Comparison of ENCODE assay signal across 8 cellular contexts in genomic region chr2:181678033-181678586, GRCh38. TPM values are rescaled to one million over a fixed set of nuclear protein-coding genes. Genes with fewer than 3 reads are reported as not detected.
DNase-seq lines count a peak whose midpoint lies in the region; ATAC-seq and TF ChIP-seq lines count a peak whose summit lies in the region.

No MANE protein-coding gene starts in this region.

- H3K9me3 ChIP-seq in GM23248 (ENCODE audit: low read depth): no peaks in the 10 kb centered on the region

- H2AFZ ChIP-seq in GM23248: no peak overlapping the region

- peaks cover 63% of the 10 kb centered on the region for H3K4me1 Mint-ChIP-seq in brain

- ATAC-seq in HG03457 (IDR thresholded peaks at IDR 0.05; ENCODE audit: unreplicated experiment): no peak

- no peaks in the 10 kb centered on the region for H3K9me2 ChIP-seq in GM23248 (ENCODE audit: insufficient read depth)

- H3K27ac ChIP-seq in GM23248: no peak overlapping the region

- H3F3A ChIP-seq in GM23248 (ENCODE audit: insufficient read depth): no peaks in the 10 kb centered on the region

- H3K4me3 ChIP-seq in GM23248: no peak overlapping the region

- H3K4me3 Mint-ChIP-seq in brain: peak overlapping the region; percentile 77 to 89 (median 85)

- no peak overlapping the region for H3K4me2 ChIP-seq in GM23248 (ENCODE audit: unreplicated experiment)

- peaks cover 79% of the 10 kb centered on the region for H3K27me3 Mint-ChIP-seq in brain

- DNase-seq in A172 (ENCODE audit: low spot score) (peak; percentile 13), GM23248 (peak; percentile 84), T-helper 2 cell (peak in 3 of 5 experiments; percentile 7 to 66 (median 15)), left kidney (ENCODE audit: low read depth, low spot score) (peak; percentile 96), SKM-1 (lab: John Stamatoyannopoulos, UW; ENCODE audit: unreplicated experiment) (no peak)
- peak; percentile 45 to 56 for DNase-seq in stimulated activated CD4-positive, alpha-beta T cell treated with anti-CD3 and anti-CD28 coated beads, Interleukin-4, amount 100 ng/mL, for 48 hours (ENCODE audit: low read depth in 2 of 2)

- H3K79me2 ChIP-seq in GM23248 (ENCODE audit: insufficient read depth): no peaks in the 10 kb centered on the region

- TF ChIP-seq CTCF in brain (conservative IDR thresholded peaks at IDR 0.05): no peak

- in situ Hi-C loops in GM23248 (cut with MboI): no loop called here

- no peaks in the 10 kb centered on the region for H4K20me1 ChIP-seq in GM23248 (ENCODE audit: insufficient read depth)

- 14 to 17% methylated on average over 34 to 35 of the region's 35 CpGs for WGBS in GM23248 (ENCODE audit: low coverage in 1 of 2, low lambda C conversion rate in 2 of 2, missing lambda C conversion rate in 2 of 2), 2 experiments

- no peaks in the 10 kb centered on the region for H3K36me3 Mint-ChIP-seq in brain

- H3K27me3 ChIP-seq in GM23248 (replicated peaks; ENCODE audit: insufficient read depth): peaks cover 79% of the 10 kb centered on the region

- no peaks in the 10 kb centered on the region for H3K36me3 ChIP-seq in GM23248 (ENCODE audit: low read depth)

- H3K4me1 ChIP-seq in GM23248 (ENCODE audit: insufficient read depth): no peaks in the 10 kb centered on the region

- H3K9ac ChIP-seq in GM23248: no peak overlapping the region

- H3K9me3 Mint-ChIP-seq in brain: peaks cover 7 to 26% (median 15%) of the 10 kb centered on the region in 5 experiments

- H3K27ac Mint-ChIP-seq in brain: peak overlapping the region in 4 of 5 experiments; percentile 78 to 91 (median 86)

RNA-seq across cellular contexts. Expression of gene NEUROD1, which starts 2.2 kb away (rescaled TPM):
- not detected in 2 replicates for total RNA-seq in A172 (2014; rRNA removed; shearing (Covaris generic))
- not detected in 2 replicates for total RNA-seq in GM23248 (2014; rRNA removed; shearing (Covaris generic))
- polyA plus RNA-seq in GM23248 (2016; fragmentation: Nextera tagmentation; extraction: Ambion mirVana) (not detected in 2 replicates), brain (ENCODE audit: insufficient read depth, low read depth, low replicate concordance) (3.3 TPM)

RNA-seq across cellular contexts. Expression of gene CERKL, which starts 21.2 kb away (rescaled TPM):
- total RNA-seq in A172 (2014; rRNA removed; shearing (Covaris generic)): 0.71 and 1.2 TPM in 2 replicates
- total RNA-seq in GM23248 (2014; rRNA removed; shearing (Covaris generic)): not detected in 2 replicates
- polyA plus RNA-seq in GM23248 (2016; fragmentation: Nextera tagmentation; extraction: Ambion mirVana) (4.6 and 5.2 TPM in 2 replicates), brain (ENCODE audit: insufficient read depth, low read depth, low replicate concordance) (2.2 TPM)
